ENCODE assay signal across 8 cellular contexts in genomic region chr18:8601277-8602032, GRCh38. TPM values are rescaled to one million over a fixed set of nuclear protein-coding genes. Genes with fewer than 3 reads are reported as not detected.
DNase-seq lines count a peak whose midpoint lies in the region; ATAC-seq and TF ChIP-seq lines count a peak whose summit lies in the region.

No MANE protein-coding gene starts in this region.

- no peaks in the 10 kb centered on the region for H3K4me1 ChIP-seq in trophoblast cell (ENCODE audit: control insufficient read depth in 1 of 2, insufficient read depth in 2 of 2, low read length in 2 of 2)
- no peaks in the 10 kb centered on the region for H3K4me1 ChIP-seq in left ventricle myocardium inferior

- ATAC-seq in GM18861 (IDR thresholded peaks at IDR 0.05; ENCODE audit: unreplicated experiment): peak; percentile 53
- ATAC-seq in HG02678 (IDR thresholded peaks at IDR 0.05; ENCODE audit: unreplicated experiment): peak; percentile 59

- H4K91ac ChIP-seq in trophoblast cell (ENCODE audit: low read depth, low read length): no peak overlapping the region

- H3K27me3 ChIP-seq in trophoblast cell (ENCODE audit: insufficient read depth, low read length) (no peaks in the 10 kb centered on the region), left ventricle myocardium inferior (ENCODE audit: low read depth) (peaks cover 4% of the 10 kb centered on the region)

- DNase-seq in NB4 (ENCODE audit: low read depth) (peak; percentile 66), medulla oblongata (ENCODE audit: extremely low spot score) (peak; percentile 69), SW480 (ENCODE audit: low spot score) (no peak), trophoblast cell (no peak), occipital lobe (lab: John Stamatoyannopoulos, UW) (no peak), left ventricle myocardium inferior (no peak)

- no peak overlapping the region for H2BK5ac ChIP-seq in trophoblast cell (ENCODE audit: low read depth, low read length, poor library complexity)

- H3K4me3 ChIP-seq in NB4 (ENCODE audit: low read depth, low read length): no peak overlapping the region
- no peak overlapping the region for H3K4me3 ChIP-seq in trophoblast cell (ENCODE audit: low read depth, low read length)
- no peak overlapping the region for H3K4me3 ChIP-seq in left ventricle myocardium inferior

- H3K79me2 ChIP-seq in trophoblast cell (ENCODE audit: control insufficient read depth, insufficient read depth, low read length, poor library complexity): no peaks in the 10 kb centered on the region

- H3K14ac ChIP-seq in trophoblast cell (ENCODE audit: low read length): no peak overlapping the region

- H3K23ac ChIP-seq in trophoblast cell (ENCODE audit: low read length): no peak overlapping the region

- H3K79me1 ChIP-seq in trophoblast cell (ENCODE audit: low read length): no peaks in the 10 kb centered on the region

- no peak overlapping the region for H3K4ac ChIP-seq in trophoblast cell (ENCODE audit: low read depth, low read length)

- no peak overlapping the region for H3K9ac ChIP-seq in trophoblast cell (ENCODE audit: low read length)

- no peak overlapping the region for H2BK120ac ChIP-seq in trophoblast cell (ENCODE audit: insufficient read depth, low read length, poor library complexity)

- intact Hi-C loops in left ventricle myocardium inferior (cut with micrococcal nuclease): no loop called here

- no peak overlapping the region for H3K4me2 ChIP-seq in trophoblast cell (ENCODE audit: low read length)

- H3K18ac ChIP-seq in trophoblast cell (ENCODE audit: low read length): no peak overlapping the region

- no peak overlapping the region for H4K8ac ChIP-seq in trophoblast cell (ENCODE audit: low read depth, low read length)

- H2BK12ac ChIP-seq in trophoblast cell (ENCODE audit: low read length): no peak overlapping the region

- no peak overlapping the region for H2AFZ ChIP-seq in trophoblast cell (ENCODE audit: insufficient read depth, low read length, poor library complexity)

- no peak for TF ChIP-seq POLR2A in NB4 (IDR thresholded peaks at IDR 0.05; ENCODE audit: extremely low read depth, insufficient read length)

- TF ChIP-seq CTCF in NB4 (IDR thresholded peaks at IDR 0.05; ENCODE audit: low read depth, low read length) (no peak), left ventricle myocardium inferior (IDR thresholded peaks at IDR 0.05; ENCODE audit: borderline replicate concordance) (no peak)

- no peaks in the 10 kb centered on the region for H3K9me3 ChIP-seq in trophoblast cell (ENCODE audit: insufficient read depth, low read depth, low read length)
- H3K9me3 ChIP-seq in left ventricle myocardium inferior (replicated peaks): no peaks in the 10 kb centered on the region

- no peak overlapping the region for H2AK5ac ChIP-seq in trophoblast cell (ENCODE audit: low read length)

- WGBS in trophoblast cell (ENCODE audit: extremely low coverage, insufficient coverage, insufficient read length): no CpG with 5 or more reads among the region's 6 CpGs

- H3K27ac ChIP-seq in trophoblast cell (ENCODE audit: low read depth, low read length) (no peak overlapping the region), left ventricle myocardium inferior (replicated peaks) (no peak overlapping the region)

- H3K36me3 ChIP-seq in trophoblast cell (ENCODE audit: control insufficient read depth in 1 of 2, insufficient read depth in 2 of 2, low read length in 2 of 2): no peaks in the 10 kb centered on the region
- H3K36me3 ChIP-seq in left ventricle myocardium inferior: no peaks in the 10 kb centered on the region

- H4K12ac ChIP-seq in trophoblast cell (ENCODE audit: low read depth, low read length): no peak overlapping the region

RNA-seq across cellular contexts. Expression of gene RAB12, which starts 7.8 kb away (rescaled TPM):
- polyA plus RNA-seq in trophoblast cell (2013): 22.0 and 22.8 TPM in 2 replicates
- total RNA-seq in occipital lobe (113 TPM), left ventricle myocardium inferior (103 TPM)

Comparison
In these comparisons a context has a peak if more than half of its experiments do, and no peak if none do; other contexts are left out.
1. DNase-seq: peak in NB4 (single experiment) and medulla oblongata (single experiment); none in SW480 (single experiment), trophoblast cell (0 of 2), occipital lobe (single experiment) and left ventricle myocardium inferior (single experiment).